19 cellular contexts compared by ENCODE assay signal in the genomic region with DNA sequence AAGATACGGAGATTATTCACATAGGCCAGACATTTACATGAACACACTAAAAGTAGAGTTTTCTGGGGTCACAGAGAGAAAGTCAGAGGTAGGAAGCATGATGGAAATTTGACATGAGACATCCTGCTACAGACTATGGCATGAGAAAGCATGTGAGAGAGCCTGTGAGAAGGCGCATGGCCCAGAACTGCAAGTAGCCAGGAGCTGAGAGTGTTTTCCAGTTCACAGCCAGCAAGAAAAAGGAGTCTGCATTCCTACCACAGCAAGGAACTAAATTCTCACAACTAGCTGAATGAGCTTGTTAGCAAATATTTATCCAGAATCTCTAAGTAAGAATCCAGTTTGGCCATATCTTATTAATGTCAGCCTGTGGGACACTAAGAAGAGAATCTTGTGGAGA.
"Had no signal": no experiment of that assay in that cellular context is flagged by ENCODE, and none has a peak within 500 bp of the region (broad histone marks: within the 10 kb centered on the region; RNA-seq: fewer than 3 reads in every experiment).

No MANE protein-coding gene starts in this region.

- H3K4me3 ChIP-seq: coronary artery, esophagus muscularis mucosa, gastrocnemius medialis, heart right ventricle, ovary, right atrium auricular region, sigmoid colon, skin epidermis, stomach had no signal

- ATAC-seq: gastrocnemius medialis, heart right ventricle, left lobe of liver, natural killer cell had no signal

- H3K4me3 Mint-ChIP-seq: mesothelial cell of epicardium, natural killer cell had no signal

- H3K27ac Mint-ChIP-seq: natural killer cell had no signal

- H3K27me3 ChIP-seq: esophagus muscularis mucosa, gastrocnemius medialis, heart right ventricle, ovary, right atrium auricular region, sigmoid colon, stomach had no signal

- H3K9me3 ChIP-seq: esophagus muscularis mucosa, gastrocnemius medialis, ovary, right atrium auricular region, sigmoid colon, stomach had no signal

- DNase-seq: effector CD8-positive, alpha-beta T cell; gastrocnemius medialis; heart right ventricle; hypothalamus; islet precursor cell; mammary epithelial cell; natural killer cell; ovary; sigmoid colon; stimulated activated naive CD4-positive, alpha-beta T cell; stomach; trophoblast cell had no signal

- H3K4me1 Mint-ChIP-seq: natural killer cell had no signal

- H3K36me3 ChIP-seq: esophagus muscularis mucosa, gastrocnemius medialis, heart right ventricle, ovary, right atrium auricular region, sigmoid colon, stomach had no signal

- H3K27ac ChIP-seq: coronary artery, epithelial cell of prostate, esophagus muscularis mucosa, gastrocnemius medialis, heart right ventricle, ovary, right atrium auricular region, sigmoid colon, skin epidermis, stomach had no signal

- H3K36me3 Mint-ChIP-seq: mesothelial cell of epicardium had no signal

- H3K9me3 Mint-ChIP-seq: mesothelial cell of epicardium had no signal

- H3K4me1 ChIP-seq: gastrocnemius medialis, heart right ventricle, right atrium auricular region, sigmoid colon, stomach had no signal
